21 cellular contexts compared by ENCODE assay signal in genomic region chr16:66537236-66537635, GRCh38. TPM values are rescaled to one million over a fixed set of nuclear protein-coding genes. Genes with fewer than 3 reads are reported as not detected.
A peak's percentile ranks its signal among the peaks of the same experiment; 100 is the strongest.
DNase-seq lines count a peak whose midpoint lies in the region; ATAC-seq, FAIRE-seq and TF ChIP-seq lines count a peak whose summit lies in the region.
"Had no signal": no experiment of that assay in that cellular context is flagged by ENCODE, and none has a peak within 500 bp of the region (broad histone marks: within the 10 kb centered on the region; RNA-seq: fewer than 3 reads in every experiment).

No MANE protein-coding gene starts in this region.

- CTCF ChIA-PET in activated B cell treated with CpG ODN at 0.5 μM for 24 hours (lab: Charles Lee): no interaction called here

- H3K4ac ChIP-seq in mesenchymal stem cell (ENCODE audit: low read depth in 1 of 2, low read length in 2 of 2): no peak overlapping the region

- peaks cover 33 to 71% of the 10 kb centered on the region in 2 experiments for H3K36me3 ChIP-seq in mesenchymal stem cell (ENCODE audit: control insufficient read depth in 1 of 2, insufficient read depth in 2 of 2, low read depth in 1 of 2, low read length in 2 of 2)
- H3K36me3 ChIP-seq in subcutaneous abdominal adipose tissue (ENCODE audit: control insufficient read depth in 5 of 5, insufficient read depth in 5 of 5, low read length in 5 of 5): peaks cover 9 to 62% (median 43%) of the 10 kb centered on the region in 5 donors
- H3K36me3 ChIP-seq: BE2C had no signal

- no peak overlapping the region for H4K91ac ChIP-seq in mesenchymal stem cell (ENCODE audit: low read length)

- H2BK120ac ChIP-seq in mesenchymal stem cell (ENCODE audit: low read depth, low read length): no peak overlapping the region

- no peak overlapping the region for H3K14ac ChIP-seq in mesenchymal stem cell (ENCODE audit: low read length in 2 of 2)

- no peak for DNase-seq in GM12891 (ENCODE audit: insufficient read length, low spot score)
- no peak for DNase-seq in activated B cell treated with CpG ODN at 0.5 μM for 24 hours
- DNase-seq in mesenchymal stem cell: no peak
- no peak for DNase-seq in NCI-H446 treated with DMSO at 0.1 percent for 48 hours (lab: John Stamatoyannopoulos, UW)
- DNase-seq: ACHN; BE2C; Caco-2; CD4-positive, alpha-beta T cell; DMS79; GDM1; H9 had no signal

- no peak overlapping the region for H3K18ac ChIP-seq in mesenchymal stem cell (ENCODE audit: low read depth in 1 of 2, low read length in 2 of 2)

- no peak overlapping the region for H2BK15ac ChIP-seq in mesenchymal stem cell (ENCODE audit: low read depth, poor library complexity, severe bottlenecking)

- FAIRE-seq in GM12891 (lab: Jason Lieb, UNC): peak; percentile 45
- FAIRE-seq: A204.1, D721Med, H1, HepG2 had no signal

- POLR2A ChIA-PET in activated B cell treated with CpG ODN at 0.5 μM for 24 hours (lab: Charles Lee): no interaction called here

- TF ChIP-seq POLR2A in GM12891 (IDR thresholded peaks at IDR 0.05; ENCODE audit: low read depth, low read length): no peak

- H3K9me3 ChIP-seq in mesenchymal stem cell (ENCODE audit: control insufficient read depth, low read length) (no peaks in the 10 kb centered on the region), subcutaneous abdominal adipose tissue (ENCODE audit: control insufficient read depth in 5 of 5, low read length in 5 of 5) (no peaks in the 10 kb centered on the region)
- H3K9me3 ChIP-seq: BE2C, Caco-2 had no signal

- H3K27me3 Mint-ChIP-seq in activated B cell treated with CpG ODN at 0.5 μM for 24 hours: no peaks in the 10 kb centered on the region
- H3K27me3 Mint-ChIP-seq: CD4-positive, alpha-beta T cell; IgD-negative memory B cell had no signal

- H3K79me1 ChIP-seq in mesenchymal stem cell (replicated peaks; ENCODE audit: low read length, poor library complexity, severe bottlenecking): peaks cover 16% of the 10 kb centered on the region

- H3K4me3 ChIP-seq in mesenchymal stem cell (ENCODE audit: insufficient read depth in 1 of 2, low read depth in 1 of 2, low read length in 2 of 2) (no peak overlapping the region), subcutaneous abdominal adipose tissue (ENCODE audit: low read depth in 1 of 5, low read length in 5 of 5) (no peak overlapping the region)

- no peak for TF ChIP-seq CTCF in activated B cell treated with CpG ODN at 0.5 μM for 24 hours (IDR thresholded peaks at IDR 0.05)

- H3K27ac Mint-ChIP-seq in activated B cell treated with CpG ODN at 0.5 μM for 24 hours: peak overlapping the region; percentile 27
- H3K27ac Mint-ChIP-seq: CD4-positive, alpha-beta T cell; H9; IgD-negative memory B cell had no signal

- H3K4me2 ChIP-seq in mesenchymal stem cell (ENCODE audit: low read length, poor library complexity, severe bottlenecking): no peak overlapping the region

- intact Hi-C loops in activated B cell treated with CpG ODN at 0.5 μM for 24 hours (cut with micrococcal nuclease): no loop called here

- no peaks in the 10 kb centered on the region for H3K27me3 ChIP-seq in mesenchymal stem cell (ENCODE audit: control insufficient read depth in 1 of 2, insufficient read depth in 1 of 2, low read length in 2 of 2)
- H3K27me3 ChIP-seq in subcutaneous abdominal adipose tissue (ENCODE audit: control insufficient read depth in 5 of 5, insufficient read depth in 4 of 5, low read length in 5 of 5): no peaks in the 10 kb centered on the region
- H3K27me3 ChIP-seq: BE2C had no signal

- H3K9ac ChIP-seq in mesenchymal stem cell (ENCODE audit: low read length): no peak overlapping the region
- H3K9ac ChIP-seq in subcutaneous abdominal adipose tissue (ENCODE audit: low read length in 5 of 5): no peak overlapping the region

- no peaks in the 10 kb centered on the region for H3K9me3 Mint-ChIP-seq in activated B cell treated with CpG ODN at 0.5 μM for 24 hours
- H3K9me3 Mint-ChIP-seq: CD4-positive, alpha-beta T cell; H9; IgD-negative memory B cell had no signal

- peak overlapping the region; percentile 28 for H2AK5ac ChIP-seq in mesenchymal stem cell (ENCODE audit: low read length, severe bottlenecking)

- H3K4me3 Mint-ChIP-seq in activated B cell treated with CpG ODN at 0.5 μM for 24 hours: no peak overlapping the region
- H3K4me3 Mint-ChIP-seq: CD4-positive, alpha-beta T cell; H9 had no signal

- no peak overlapping the region for H4K8ac ChIP-seq in mesenchymal stem cell (ENCODE audit: low read length)

- H2BK5ac ChIP-seq in mesenchymal stem cell (ENCODE audit: low read depth, low read length, poor library complexity, severe bottlenecking): no peak overlapping the region

- H3K4me1 ChIP-seq in mesenchymal stem cell (ENCODE audit: control insufficient read depth, insufficient read depth, low read depth, low read length) (peaks cover 8% of the 10 kb centered on the region), subcutaneous abdominal adipose tissue (ENCODE audit: control insufficient read depth in 5 of 5, insufficient read depth in 5 of 5, low read length in 5 of 5) (peaks cover 0 to 25% (median 22%) of the 10 kb centered on the region in 5 donors)
- H3K4me1 ChIP-seq: BE2C had no signal

- peaks cover 43% of the 10 kb centered on the region for H3K4me1 Mint-ChIP-seq in activated B cell treated with CpG ODN at 0.5 μM for 24 hours

- no peak for ATAC-seq in activated B cell treated with CpG ODN at 0.5 μM for 24 hours (ENCODE audit: low read depth)
- ATAC-seq in HG03196 (IDR thresholded peaks at IDR 0.05; ENCODE audit: unreplicated experiment): no peak
- ATAC-seq in GM21786 (IDR thresholded peaks at IDR 0.05; ENCODE audit: unreplicated experiment): no peak

- H2BK12ac ChIP-seq in mesenchymal stem cell (ENCODE audit: low read length in 2 of 2): no peak overlapping the region

- 97% methylated on average over 2 of the region's 2 CpGs for WGBS in mesenchymal stem cell

- no peak overlapping the region for H2AFZ ChIP-seq in mesenchymal stem cell (ENCODE audit: low read depth, low read length)

- no peaks in the 10 kb centered on the region for H3K36me3 Mint-ChIP-seq in activated B cell treated with CpG ODN at 0.5 μM for 24 hours (ENCODE audit: low read depth)
- H3K36me3 Mint-ChIP-seq: IgD-negative memory B cell had no signal

- H3K27ac ChIP-seq in mesenchymal stem cell (ENCODE audit: low read length, poor library complexity, severe bottlenecking): no peak overlapping the region
- H3K27ac ChIP-seq in subcutaneous abdominal adipose tissue (ENCODE audit: low read depth, low read length): peak overlapping the region; percentile 1
- H3K27ac ChIP-seq: C4-2B had no signal

- no peak overlapping the region for H3K23ac ChIP-seq in mesenchymal stem cell (ENCODE audit: low read length in 2 of 2)

TF ChIP-seq in GM12891, 5 proteins besides CTCF, POLR2A, EP300 and RAD21:
- TF ChIP-seq TAF1 (IDR thresholded peaks at IDR 0.05; ENCODE audit: low read depth, low read length): no peak
- TF ChIP-seq POU2F2 (IDR thresholded peaks at IDR 0.05; ENCODE audit: low read depth, low read length): no peak
- no peak for TF ChIP-seq PAX5 (IDR thresholded peaks at IDR 0.05; ENCODE audit: insufficient read depth, low read length, severe bottlenecking)

RNA-seq across cellular contexts. Expression of gene TK2, which starts 12.7 kb away (rescaled TPM):
- 4.9 TPM for polyA plus RNA-seq in GM12891 (2012; ENCODE audit: low read depth, missing spikeins)
- 4.0 and 4.8 TPM in 2 replicates for total RNA-seq in activated B cell treated with CpG ODN at 0.5 μM for 24 hours
- 12.5 TPM for polyA plus RNA-seq in mesenchymal stem cell (2013, experiment 1 of 2)
- 12.8 TPM for polyA plus RNA-seq in mesenchymal stem cell (2013, experiment 2 of 2)

RNA-seq across cellular contexts. Expression of gene CKLF, which starts 15.1 kb away (rescaled TPM):
- 90.7 TPM for polyA plus RNA-seq in GM12891 (2012; ENCODE audit: low read depth, missing spikeins)
- total RNA-seq in activated B cell treated with CpG ODN at 0.5 μM for 24 hours: 12.1 and 20.0 TPM in 2 replicates
- 47.1 TPM for polyA plus RNA-seq in mesenchymal stem cell (2013, experiment 1 of 2)
- polyA plus RNA-seq in mesenchymal stem cell (2013, experiment 2 of 2): 49.9 TPM

RNA-seq across cellular contexts. Expression of gene CMTM1, which starts 29.0 kb away (rescaled TPM):
- polyA plus RNA-seq in GM12891 (2012; ENCODE audit: low read depth, missing spikeins): 0.42 TPM
- 0.95 and 1.9 TPM in 2 replicates for total RNA-seq in activated B cell treated with CpG ODN at 0.5 μM for 24 hours
- polyA plus RNA-seq in mesenchymal stem cell (2013, experiment 1 of 2): 1.8 TPM
- polyA plus RNA-seq in mesenchymal stem cell (2013, experiment 2 of 2): 1.5 TPM
- polyA plus RNA-seq: IgD-negative memory B cell had no signal

RNA-seq across cellular contexts. Expression of gene CMTM2, which starts 42.0 kb away (rescaled TPM):
- not detected for polyA plus RNA-seq in GM12891 (2012; ENCODE audit: low read depth, missing spikeins)
- total RNA-seq in activated B cell treated with CpG ODN at 0.5 μM for 24 hours: not detected in 2 replicates
- not detected for polyA plus RNA-seq in mesenchymal stem cell (2013, experiment 1 of 2)
- polyA plus RNA-seq in mesenchymal stem cell (2013, experiment 2 of 2): not detected
- total RNA-seq: Caco-2; CD4-positive, alpha-beta T cell; Daoy; H1; H9; HepG2 had no signal
- polyA plus RNA-seq: H1, HepG2, IgD-negative memory B cell had no signal
